ENCODE assay signal across 13 cellular contexts in genomic region chr1:27562021-27562420, GRCh38. TPM values are rescaled to one million over a fixed set of nuclear protein-coding genes. Genes with fewer than 3 reads are reported as not detected.
DNase-seq lines count a peak whose midpoint lies in the region; ATAC-seq, FAIRE-seq and TF ChIP-seq lines count a peak whose summit lies in the region.
"Had no signal": no experiment of that assay in that cellular context is flagged by ENCODE, and none has a peak within 500 bp of the region (broad histone marks: within the 10 kb centered on the region; RNA-seq: fewer than 3 reads in every experiment).

No MANE protein-coding gene starts in this region.

- H4K20me1 ChIP-seq in neural progenitor cell (ENCODE audit: low read depth) = peaks cover 100% of the 10 kb centered on the region

- ATAC-seq in T-helper 17 cell = no peak

- no peaks in the 10 kb centered on the region for H3K9me3 ChIP-seq in T-helper 17 cell (ENCODE audit: control insufficient read depth, low read length, poor library complexity, severe bottlenecking)
- no peaks in the 10 kb centered on the region for H3K9me3 ChIP-seq in esophagus squamous epithelium
- no peaks in the 10 kb centered on the region for H3K9me3 ChIP-seq in neural progenitor cell (ENCODE audit: low read depth)
- H3K9me3 ChIP-seq in tibial nerve = no peaks in the 10 kb centered on the region

- peak overlapping the region; percentile 82 to 96 (median 94) for H3K27ac ChIP-seq in esophagus squamous epithelium
- H3K27ac ChIP-seq in neural progenitor cell = peak overlapping the region; percentile 86
- peak overlapping the region; percentile 72 to 96 (median 86) for H3K27ac ChIP-seq in tibial nerve

- H3K4me3 Mint-ChIP-seq in T-helper 17 cell = no peak overlapping the region
- peak overlapping the region; percentile 57 for H3K4me3 Mint-ChIP-seq in neural progenitor cell
- no peak overlapping the region for H3K4me3 Mint-ChIP-seq in activated T-helper 2 cell treated with anti-CD3 and anti-CD28 coated beads, Interferon-gamma antibody, Interleukin-2, Interleukin-4, amounts not matched to agents 10 μg/mL and 5 μg/mL and 100 μg/mL, durations not matched to agents 14 hours and 24 hours and 36 hours (ENCODE audit: low read depth)

- H3K27me3 ChIP-seq in esophagus squamous epithelium (no peaks in the 10 kb centered on the region), neural progenitor cell (no peaks in the 10 kb centered on the region), tibial nerve (no peaks in the 10 kb centered on the region)

- no peaks in the 10 kb centered on the region for H3K9me3 Mint-ChIP-seq in neural progenitor cell
- H3K9me3 Mint-ChIP-seq in activated T-helper 2 cell treated with anti-CD3 and anti-CD28 coated beads, Interferon-gamma antibody, Interleukin-2, Interleukin-4, amounts not matched to agents 10 μg/mL and 5 μg/mL and 100 μg/mL, durations not matched to agents 14 hours and 24 hours and 36 hours = no peaks in the 10 kb centered on the region

- in situ Hi-C loops in GM13976 (cut with MboI; ENCODE audit: low sequenced_read_pairs, unreplicated experiment) = no loop called here

- H3K4me1 ChIP-seq in esophagus squamous epithelium (peaks cover 85 to 100% (median 85%) of the 10 kb centered on the region in 3 donors), neural progenitor cell (peaks cover 80% of the 10 kb centered on the region), tibial nerve (peaks cover 0 to 94% (median 76%) of the 10 kb centered on the region in 4 donors)

- H3K9ac ChIP-seq in neural progenitor cell = no peak overlapping the region

- H2AFZ ChIP-seq in neural progenitor cell (replicated peaks) = no peak overlapping the region

- WGBS in esophagus squamous epithelium, 2 donors = 52 to 63% methylated on average over 13 to 18 of the region's 20 CpGs
- 29 to 32% methylated on average over 19 to 20 of the region's 20 CpGs for WGBS in tibial nerve, 2 donors

- peaks cover 70% of the 10 kb centered on the region for H3F3A ChIP-seq in neural progenitor cell (ENCODE audit: low read depth)

- H3K27ac Mint-ChIP-seq in T-helper 17 cell = peak overlapping the region; percentile 70
- peak overlapping the region; percentile 93 for H3K27ac Mint-ChIP-seq in neural progenitor cell
- no peak overlapping the region for H3K27ac Mint-ChIP-seq in activated T-helper 2 cell treated with anti-CD3 and anti-CD28 coated beads, Interferon-gamma antibody, Interleukin-2, Interleukin-4, amounts not matched to agents 10 μg/mL and 5 μg/mL and 100 μg/mL, durations not matched to agents 14 hours and 24 hours and 36 hours

- peak overlapping the region; percentile 61 for H3K4me2 ChIP-seq in neural progenitor cell

- TF ChIP-seq EP300 in tibial nerve (IDR thresholded peaks at IDR 0.05) = no peak

- intact Hi-C loops in esophagus squamous epithelium (cut with DNase I) = no loop called here
- intact Hi-C loops in activated T-helper 2 cell treated with anti-CD3 and anti-CD28 coated beads, Interferon-gamma antibody, Interleukin-2, Interleukin-4, amounts not matched to agents 10 μg/mL and 5 μg/mL and 100 μg/mL, durations not matched to agents 14 hours and 24 hours and 36 hours (cut with micrococcal nuclease) = no loop called here

- H3K36me3 Mint-ChIP-seq in T-helper 17 cell (ENCODE audit: low read depth) = peaks cover 2% of the 10 kb centered on the region
- H3K36me3 Mint-ChIP-seq in neural progenitor cell = peaks cover 4% of the 10 kb centered on the region
- no peaks in the 10 kb centered on the region for H3K36me3 Mint-ChIP-seq in activated T-helper 2 cell treated with anti-CD3 and anti-CD28 coated beads, Interferon-gamma antibody, Interleukin-2, Interleukin-4, amounts not matched to agents 10 μg/mL and 5 μg/mL and 100 μg/mL, durations not matched to agents 14 hours and 24 hours and 36 hours (ENCODE audit: low read depth)

- TF ChIP-seq CTCF in esophagus squamous epithelium (IDR thresholded peaks at IDR 0.05) = no peak
- no peak for TF ChIP-seq CTCF in neural progenitor cell (IDR thresholded peaks at IDR 0.05)
- TF ChIP-seq CTCF in tibial nerve (IDR thresholded peaks at IDR 0.05) = no peak
- TF ChIP-seq CTCF in GM13976 (IDR thresholded peaks at IDR 0.05; ENCODE audit: borderline replicate concordance, control extremely low read depth, extremely low read depth, insufficient read depth, missing control alignments) = no peak

- H3K27me3 Mint-ChIP-seq in T-helper 17 cell (no peaks in the 10 kb centered on the region), neural progenitor cell (ENCODE audit: insufficient read depth, low read depth) (peaks cover 6% of the 10 kb centered on the region)
- H3K27me3 Mint-ChIP-seq in activated T-helper 2 cell treated with anti-CD3 and anti-CD28 coated beads, Interferon-gamma antibody, Interleukin-2, Interleukin-4, amounts not matched to agents 10 μg/mL and 5 μg/mL and 100 μg/mL, durations not matched to agents 14 hours and 24 hours and 36 hours (ENCODE audit: low read depth) = no peaks in the 10 kb centered on the region

- H3K36me3 ChIP-seq in esophagus squamous epithelium (peaks cover 0 to 29% (median 9%) of the 10 kb centered on the region in 3 donors), neural progenitor cell (no peaks in the 10 kb centered on the region), tibial nerve (peaks cover 0 to 9% (median 0%) of the 10 kb centered on the region in 3 donors)

- peaks cover 83% of the 10 kb centered on the region for H3K79me2 ChIP-seq in neural progenitor cell (ENCODE audit: low read depth)

- DNase-seq in T-helper 17 cell (no peak), esophagus squamous epithelium (lab: John Stamatoyannopoulos, UW) (no peak), neural progenitor cell (ENCODE audit: low spot score) (peak; percentile 33), tibial nerve (ENCODE audit: low spot score in 2 of 2) (no peak), NCI-H526 treated with DMSO at 0.1 percent for 48 hours (lab: John Stamatoyannopoulos, UW) (no peak), GM13976 (ENCODE audit: low spot score) (no peak), H54 (ENCODE audit: insufficient read length, low spot score) (no peak)
- DNase-seq in activated T-helper 2 cell treated with anti-CD3 and anti-CD28 coated beads, Interferon-gamma antibody, Interleukin-2, Interleukin-4, amounts not matched to agents 10 μg/mL and 5 μg/mL and 100 μg/mL, durations not matched to agents 14 hours and 24 hours and 36 hours (ENCODE audit: low spot score) = no peak
- DNase-seq: activated effector memory CD4-positive, alpha-beta T cell treated with Interleukin-2 at 50 U/mL for 16 hours; DMS53; effector memory CD4-positive, alpha-beta T cell; NCI-H2081 had no signal

- H3K4me3 ChIP-seq in esophagus squamous epithelium (peak overlapping the region in 1 of 4 donors; percentile 16), neural progenitor cell (no peak overlapping the region), tibial nerve (peak overlapping the region in 1 of 4 donors; percentile 22)

- no peak for TF ChIP-seq POLR2A in esophagus squamous epithelium (IDR thresholded peaks at IDR 0.05)
- TF ChIP-seq POLR2A in tibial nerve (IDR thresholded peaks at IDR 0.05) = no peak
- no peak for TF ChIP-seq POLR2A in H54 (IDR thresholded peaks at IDR 0.05; ENCODE audit: low read depth, low read length)

- FAIRE-seq in H54 (lab: Jason Lieb, UNC) = no peak
- FAIRE-seq: RCC 7860 had no signal

- H3K4me1 Mint-ChIP-seq in T-helper 17 cell = peaks cover 35% of the 10 kb centered on the region
- peaks cover 91% of the 10 kb centered on the region for H3K4me1 Mint-ChIP-seq in neural progenitor cell
- peaks cover 10% of the 10 kb centered on the region for H3K4me1 Mint-ChIP-seq in activated T-helper 2 cell treated with anti-CD3 and anti-CD28 coated beads, Interferon-gamma antibody, Interleukin-2, Interleukin-4, amounts not matched to agents 10 μg/mL and 5 μg/mL and 100 μg/mL, durations not matched to agents 14 hours and 24 hours and 36 hours (ENCODE audit: low read depth)

RNA-seq across cellular contexts. Expression of gene AHDC1, which starts 41.9 kb away (rescaled TPM):
- total RNA-seq in T-helper 17 cell (10 to 100 TPM; 15.9 to 18.7 TPM), esophagus squamous epithelium (100 to 1,000 TPM in 1 of 4 donors, 10 to 100 TPM in 3; 22.2 to 112 (median 30.6) TPM), neural progenitor cell (ENCODE audit: low replicate concordance) (7.0 and 26.5 TPM in 2 replicates), tibial nerve (10 to 100 TPM; 26.4 to 39.9 (median 34.6) TPM)
- total RNA-seq in activated T-helper 2 cell treated with anti-CD3 and anti-CD28 coated beads, Interferon-gamma antibody, Interleukin-2, Interleukin-4, amounts not matched to agents 10 μg/mL and 5 μg/mL and 100 μg/mL, durations not matched to agents 14 hours and 24 hours and 36 hours = 28.5 and 29.3 TPM in 2 replicates
